18 cellular contexts compared by ENCODE assay signal in genomic region chr11:11867720-11868119, GRCh38.
"Had no signal": no experiment of that assay in that cellular context is flagged by ENCODE, and none has a peak within 500 bp of the region (broad histone marks: within the 10 kb centered on the region; RNA-seq: fewer than 3 reads in every experiment).

No MANE protein-coding gene starts in this region.

- H3K27ac ChIP-seq: heart left ventricle, spleen, stomach, thoracic aorta, transverse colon had no signal

- DNase-seq: dermis blood vessel endothelial cell; foreskin melanocyte; heart left ventricle; hypothalamus; kidney glomerular epithelial cell; natural killer cell; spleen; stimulated activated CD4-positive, alpha-beta T cell treated with anti-CD3 and anti-CD28 coated beads, Interleukin-15, amount 100 ng/mL, for 24 hours; stimulated activated CD4-positive, alpha-beta T cell treated with anti-CD3 and anti-CD28 coated beads, Interleukin-1b, Interleukin-23, amount 100 ng/mL, for 48 hours; stimulated activated naive CD4-positive, alpha-beta T cell; stomach; substantia nigra; transverse colon had no signal

- H3K9me3 Mint-ChIP-seq: natural killer cell had no signal

- H3K4me3 ChIP-seq: heart left ventricle, spleen, stomach, thoracic aorta, transverse colon had no signal

- H3K4me3 Mint-ChIP-seq: neural crest cell had no signal

- H3K27me3 ChIP-seq: heart left ventricle, spleen, stomach, transverse colon had no signal

- H3K36me3 ChIP-seq: heart left ventricle, stomach, thoracic aorta, transverse colon had no signal

- H3K36me3 Mint-ChIP-seq: natural killer cell had no signal

- FAIRE-seq: colon, islet of Langerhans had no signal

- ATAC-seq: heart left ventricle, natural killer cell, sciatic nerve had no signal
